ENCODE assay signal across 8 cellular contexts in the genomic region with DNA sequence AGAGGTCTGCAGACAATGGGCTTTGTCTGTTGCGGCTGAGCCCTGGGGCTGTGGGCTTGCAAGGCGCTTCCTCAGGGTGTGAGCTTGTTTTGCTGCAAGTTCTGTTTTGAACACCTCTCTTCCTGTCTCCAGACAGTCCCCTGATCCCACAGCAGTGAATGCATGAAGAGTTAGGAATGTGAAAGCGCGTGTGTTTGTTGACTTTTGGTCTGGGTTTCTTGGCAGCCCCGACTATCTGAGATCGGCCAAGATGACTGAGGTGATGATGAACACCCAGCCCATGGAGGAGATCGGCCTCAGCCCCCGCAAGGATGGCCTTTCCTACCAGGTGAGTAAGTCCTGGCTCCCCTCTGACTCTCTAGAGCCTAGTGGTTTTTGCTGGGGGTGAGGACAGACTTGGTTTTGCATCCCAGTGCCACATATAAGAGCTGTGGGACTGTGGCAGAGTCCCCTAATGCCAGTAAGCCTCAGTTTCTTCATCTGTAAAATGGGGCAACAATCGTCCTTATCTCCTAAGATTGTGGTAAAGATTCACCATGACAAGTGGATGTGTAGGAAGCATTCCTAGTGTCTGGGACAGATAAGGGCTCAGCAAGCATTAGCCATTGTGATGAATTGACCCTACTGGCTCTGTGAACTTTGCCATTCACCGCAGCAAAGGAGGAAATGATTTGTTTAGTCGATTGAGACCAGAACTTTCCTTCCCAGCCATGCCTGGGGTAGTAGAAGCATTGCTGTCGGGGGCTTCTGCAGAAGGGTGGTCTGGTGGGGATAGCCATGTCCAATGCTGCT. TPM values are rescaled to one million over a fixed set of nuclear protein-coding genes. Genes with fewer than 3 reads are reported as not detected.
DNase-seq lines count a peak whose midpoint lies in the region; ATAC-seq and TF ChIP-seq lines count a peak whose summit lies in the region.

No MANE protein-coding gene starts in this region.

- H3K9me3 ChIP-seq in right atrium auricular region: no peaks in the 10 kb centered on the region

- no peak for TF ChIP-seq CTCF in right atrium auricular region (IDR thresholded peaks at IDR 0.05)

- H3K27me3 ChIP-seq in right atrium auricular region: no peaks in the 10 kb centered on the region

- H3K4me3 Mint-ChIP-seq in activated T-cell treated with anti-CD3 and anti-CD28 coated beads, Interleukin-2, amount 50 U/mL, for 72 hours: peak overlapping the region; percentile 90 to 93

- peaks cover 24 to 34% of the 10 kb centered on the region in 2 donors for H3K36me3 Mint-ChIP-seq in activated T-cell treated with anti-CD3 and anti-CD28 coated beads, Interleukin-2, amount 50 U/mL, for 72 hours (ENCODE audit: insufficient read depth in 2 of 2)

- H3K9me3 Mint-ChIP-seq in activated T-cell treated with anti-CD3 and anti-CD28 coated beads, Interleukin-2, amount 50 U/mL, for 72 hours: no peaks in the 10 kb centered on the region

- peaks cover 7% of the 10 kb centered on the region for H3K27me3 Mint-ChIP-seq in activated T-cell treated with anti-CD3 and anti-CD28 coated beads, Interleukin-2, amount 50 U/mL, for 72 hours (ENCODE audit: low read depth)

- H3K27ac Mint-ChIP-seq in activated T-cell treated with anti-CD3 and anti-CD28 coated beads, Interleukin-2, amount 50 U/mL, for 72 hours: peak overlapping the region; percentile 84

- DNase-seq in activated CD4-positive, alpha-beta T cell treated with anti-CD3 and anti-CD28 coated beads for 48 hours: peak; percentile 75
- DNase-seq in activated CD4-positive, alpha-beta T cell treated with anti-CD3 and anti-CD28 coated beads, Interleukin-2, amount 50 U/mL, for 1 hour: no peak
- DNase-seq in activated T-cell treated with anti-CD3 and anti-CD28 coated beads, Interleukin-2, amount 50 U/mL, for 72 hours: peak; percentile 60 to 64
- DNase-seq in right atrium auricular region (ENCODE audit: low spot score) (peak; percentile 71), AML-193 (lab: John Stamatoyannopoulos, UW) (no peak)
- peak; percentile 74 for DNase-seq in stimulated activated CD8-positive, alpha-beta memory T cell treated with anti-CD3 and anti-CD28 coated beads, Interleukin-4, amount 100 ng/mL, for 48 hours

- peaks cover 6% of the 10 kb centered on the region for H3K36me3 ChIP-seq in right atrium auricular region

- peaks cover 75% of the 10 kb centered on the region for H3K4me1 Mint-ChIP-seq in activated T-cell treated with anti-CD3 and anti-CD28 coated beads, Interleukin-2, amount 50 U/mL, for 72 hours (ENCODE audit: low read depth)

- peak in 1 of 2 donors; percentile 6 for ATAC-seq in activated T-cell treated with anti-CD3 and anti-CD28 coated beads, Interleukin-2, amount 50 U/mL, for 72 hours (replicated peaks in 1 of 2)
- ATAC-seq in HG03196 (IDR thresholded peaks at IDR 0.05; ENCODE audit: unreplicated experiment): no peak
- ATAC-seq in GM18907 (IDR thresholded peaks at IDR 0.05; ENCODE audit: unreplicated experiment): no peak

- peak overlapping the region in 1 of 2 donors; percentile 78 for H3K4me3 ChIP-seq in right atrium auricular region

- H3K27ac ChIP-seq in right atrium auricular region: peak overlapping the region in 1 of 2 donors; percentile 41

- H3K4me1 ChIP-seq in right atrium auricular region: peaks cover 0 to 49% of the 10 kb centered on the region in 2 donors

RNA-seq across cellular contexts. Expression of a gene that starts 3.0 kb away (rescaled TPM):
- total RNA-seq in activated T-cell treated with anti-CD3 and anti-CD28 coated beads, Interleukin-2, amount 50 U/mL, for 72 hours: 100 to 1,000 TPM; 129 to 133 TPM
- total RNA-seq in right atrium auricular region: 10 to 100 TPM; 18.9 to 54.6 TPM

Comparison
In these comparisons a context has a peak if more than half of its experiments do, and no peak if none do; other contexts are left out.
1. DNase-seq: peak in activated CD4-positive, alpha-beta T cell treated with anti-CD3 and anti-CD28 coated beads for 48 hours (single experiment), activated T-cell treated with anti-CD3 and anti-CD28 coated beads, Interleukin-2, amount 50 U/mL, for 72 hours (2 of 2), right atrium auricular region (single experiment) and stimulated activated CD8-positive, alpha-beta memory T cell treated with anti-CD3 and anti-CD28 coated beads, Interleukin-4, amount 100 ng/mL, for 48 hours (single experiment); none in activated CD4-positive, alpha-beta T cell treated with anti-CD3 and anti-CD28 coated beads, Interleukin-2, amount 50 U/mL, for 1 hour (single experiment) and AML-193 (0 of 2).